ENCODE assay signal across 7 cellular contexts in genomic region chr11:117426297-117426685, GRCh38.
DNase-seq lines count a peak whose midpoint lies in the region; ATAC-seq and TF ChIP-seq lines count a peak whose summit lies in the region.

No MANE protein-coding gene starts in this region.

- H3K4me3 ChIP-seq in GM12864 (ENCODE audit: low read depth, low read length) = no peak overlapping the region

- ATAC-seq in GM21515 (IDR thresholded peaks at IDR 0.05; ENCODE audit: unreplicated experiment) = no peak

- H3K9me3 Mint-ChIP-seq in brain = peaks cover 0 to 3% (median 0%) of the 10 kb centered on the region in 5 experiments

- DNase-seq in GM12864 (ENCODE audit: low read depth) (no peak), NCI-H1092 (lab: John Stamatoyannopoulos, UW) (peak; percentile 59), UCSD-AML1 (lab: John Stamatoyannopoulos, UW; ENCODE audit: unreplicated experiment) (peak; percentile 57), iPS-NIHi11 (ENCODE audit: low spot score) (peak; percentile 91)
- DNase-seq in stimulated activated CD4-positive, alpha-beta T cell treated with anti-CD3 and anti-CD28 coated beads, Interleukin-12 subunit alpha, Interleukin-12 subunit beta, amount 100 ng/mL, for 4 hours = peak; percentile 71

- H3K4me1 Mint-ChIP-seq in brain = peaks cover 32% of the 10 kb centered on the region

- TF ChIP-seq CTCF in GM12864 (IDR thresholded peaks at IDR 0.05; ENCODE audit: low read depth, low read length, missing control alignments) = peak; percentile 99
- peak; percentile 94 to 98 for TF ChIP-seq CTCF in brain (conservative IDR thresholded peaks at IDR 0.05)

- H3K27ac Mint-ChIP-seq in brain = peak overlapping the region; percentile 35 to 82 (median 39)

- peaks cover 16% of the 10 kb centered on the region for H3K36me3 Mint-ChIP-seq in brain

- peak overlapping the region in 4 of 5 experiments; percentile 19 to 47 (median 44) for H3K4me3 Mint-ChIP-seq in brain

- H3K27me3 Mint-ChIP-seq in brain = peaks cover 9% of the 10 kb centered on the region
